In the genomic region with DNA sequence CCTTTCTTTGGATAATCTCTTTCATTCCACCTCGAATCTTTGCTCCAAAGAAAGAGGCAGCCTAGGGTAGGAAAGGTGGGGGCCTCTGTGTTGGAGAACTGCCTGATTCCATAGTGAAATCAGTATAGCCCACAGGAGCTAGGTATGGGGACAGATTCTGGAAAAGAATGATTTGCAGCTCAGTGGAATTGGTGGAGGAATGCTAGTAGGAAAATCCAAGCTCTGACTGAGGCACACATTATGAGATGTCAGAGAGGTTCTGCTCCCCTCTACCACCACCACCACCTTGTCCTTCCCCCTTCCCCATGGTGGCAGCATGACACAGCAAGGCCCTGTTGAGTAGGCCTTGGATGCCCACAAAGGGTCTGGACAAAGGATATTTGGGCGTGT, we compare ENCODE assay signal across 8 cellular contexts. TPM values are rescaled to one million over a fixed set of nuclear protein-coding genes. Genes with fewer than 3 reads are reported as not detected.
DNase-seq lines count a peak whose midpoint lies in the region; ATAC-seq and TF ChIP-seq lines count a peak whose summit lies in the region.

No MANE protein-coding gene starts in this region.

- H3K27ac ChIP-seq in HCT116 (ENCODE audit: low read depth, low read length): no peak overlapping the region

- RAD21 ChIA-PET in HCT116 (lab: Charles Lee; ENCODE audit: low non-redundant PET in 1 of 2, low total read pairs in 2 of 2, uncharacterized antibody in 2 of 2, unreplicated experiment in 2 of 2): no interaction called here

- no peaks in the 10 kb centered on the region for H3K9me3 ChIP-seq in BE2C
- no peaks in the 10 kb centered on the region for H3K9me3 ChIP-seq in HCT116 (ENCODE audit: control insufficient read depth in 1 of 2, insufficient read depth in 1 of 2, low read depth in 1 of 2, low read length in 2 of 2)

- POLR2A ChIA-PET in HCT116 (lab: Charles Lee): no interaction called here
- POLR2A ChIA-PET in WTC11 (lab: Charles Lee): interaction anchor here (1.3 to 2.3 kb wide), 3 partner anchors 10 to 79 kb away, joined by 4 to 13 read pairs (median 6); a partner anchor contains a TSS

- no peak overlapping the region for H3K4me2 ChIP-seq in HCT116 (ENCODE audit: low read length)

- no peak overlapping the region for H2AFZ ChIP-seq in HCT116 (ENCODE audit: low read depth, low read length, poor library complexity, severe bottlenecking)

- H3K27me3 Mint-ChIP-seq in WTC11 (ENCODE audit: low read depth): no peaks in the 10 kb centered on the region

- H3K4me3 ChIP-seq in BE2C (ENCODE audit: low read depth, low read length): peak overlapping the region; percentile 87
- H3K4me3 ChIP-seq in HCT116 (replicated peaks in 1 of 2; ENCODE audit: low read depth in 1 of 2, low read length in 2 of 2): no peak overlapping the region

- no peak for TF ChIP-seq CTCF in BE2C (IDR thresholded peaks at IDR 0.05; ENCODE audit: low read depth, low read length)
- no peak for TF ChIP-seq CTCF in HCT116 (IDR thresholded peaks at IDR 0.05 in 2 of 3, conservative IDR thresholded peaks at IDR 0.05 in 1 of 3; ENCODE audit: borderline replicate concordance in 1 of 3, insufficient read depth in 1 of 3, low read depth in 2 of 3, low read length in 2 of 3)
- TF ChIP-seq CTCF in WTC11 (IDR thresholded peaks at IDR 0.05): no peak

- no peak overlapping the region for H3K9ac ChIP-seq in HCT116 (ENCODE audit: low read length)

- no peaks in the 10 kb centered on the region; the same call in 1 of the 2 replicates for H4K20me1 ChIP-seq in HCT116 (ENCODE audit: insufficient read depth)

- CTCF ChIA-PET in HCT116 (lab: Charles Lee) (interaction anchor here (2.1 kb wide), 1 partner anchor 39 kb away, joined by 9 read pairs; no protein-coding TSS in a partner anchor), WTC11 (lab: Charles Lee) (interaction anchor here (1.3 to 6.5 kb wide), 5 partner anchors 9 to 36 kb away, joined by 4 to 43 read pairs (median 20); a partner anchor contains a TSS)

- H3K4me3 Mint-ChIP-seq in WTC11: peak overlapping the region; percentile 79

- intact Hi-C loops in HCT116 (cut with micrococcal nuclease): no loop called here

- H3K27ac Mint-ChIP-seq in WTC11: peak overlapping the region; percentile 70

- TF ChIP-seq POLR2A in HCT116 (IDR thresholded peaks at IDR 0.05; ENCODE audit: borderline replicate concordance, extremely low read depth, insufficient read depth, insufficient read length): no peak

- no peaks in the 10 kb centered on the region for H3K9me2 ChIP-seq in HCT116 (ENCODE audit: insufficient read depth)

- TF ChIP-seq RAD21 in HCT116 (IDR thresholded peaks at IDR 0.05; ENCODE audit: low read depth): no peak

- peaks cover 51% of the 10 kb centered on the region for H3K4me1 Mint-ChIP-seq in WTC11

- BruUV-seq in HCT116 (replicated peaks; lab: Mats Ljungman, UMichigan): no TSS peak

- H3K4me1 ChIP-seq in BE2C (peaks cover 5% of the 10 kb centered on the region; the same call in 1 of the 2 replicates), HCT116 (ENCODE audit: control insufficient read depth in 1 of 2, insufficient read depth in 2 of 2, low read length in 2 of 2) (peaks cover 18 to 36% of the 10 kb centered on the region in 2 experiments)

- peaks cover 34% of the 10 kb centered on the region for H3K79me2 ChIP-seq in HCT116 (ENCODE audit: insufficient read depth, low read length)

- peaks cover 18% of the 10 kb centered on the region for H3K36me3 Mint-ChIP-seq in WTC11

- H3K27me3 ChIP-seq in BE2C (no peaks in the 10 kb centered on the region), HCT116 (ENCODE audit: insufficient read depth, low read length) (no peaks in the 10 kb centered on the region)

- DNase-seq in BE2C (peak; percentile 66), HCT116 (ENCODE audit: low read depth, low spot score) (no peak), WTC11 (ENCODE audit: low spot score) (no peak), left kidney (ENCODE audit: low read depth, low spot score) (peak; percentile 59), dedifferentiated amniotic fluid mesenchymal stem cell (ENCODE audit: extremely low spot score) (no peak), LoVo (ENCODE audit: low spot score) (no peak), GM19238 (ENCODE audit: insufficient read length, low spot score) (no peak)

- peaks cover 36% of the 10 kb centered on the region for H3K36me3 ChIP-seq in BE2C
- peaks cover under 1 to 9% of the 10 kb centered on the region in 2 experiments; a peak in 2 of 4 replicates for H3K36me3 ChIP-seq in HCT116 (ENCODE audit: control insufficient read depth in 1 of 2, insufficient read depth in 2 of 2, low read length in 2 of 2)

- H3K9me3 Mint-ChIP-seq in WTC11: no peaks in the 10 kb centered on the region

- ATAC-seq in HCT116: no peak
- ATAC-seq in WTC11: peak; percentile 5; the same call in 1 of the 2 replicates
- no peak for ATAC-seq in HG03159 (IDR thresholded peaks at IDR 0.05; ENCODE audit: unreplicated experiment)

TF ChIP-seq in HCT116, 20 proteins besides CTCF, POLR2A, EP300 and RAD21:
- TF ChIP-seq ZFX (IDR thresholded peaks at IDR 0.05) (0 out of 2 replicates have a peak, but pooled peaks have one; percentile 20), ELF1 (IDR thresholded peaks at IDR 0.05; ENCODE audit: borderline replicate concordance, low read depth) (no peak), YY1 (IDR thresholded peaks at IDR 0.05; ENCODE audit: extremely low read depth, insufficient replicate concordance, low read depth, low read length) (no peak)

TF ChIP-seq in WTC11, 78 proteins besides CTCF, POLR2A, EP300 and RAD21:
- TF ChIP-seq NFE2L1 (CRISPR knock-in tag; IDR thresholded peaks at IDR 0.05): 0 out of 2 replicates have a peak, but pooled peaks have one; percentile 63
- no peak for TF ChIP-seq MXD4 (CRISPR knock-in tag; IDR thresholded peaks at IDR 0.05; ENCODE audit: borderline replicate concordance)

RNA-seq across cellular contexts. Expression of a gene that starts 0.8 kb away (rescaled TPM):
- polyA plus RNA-seq in BE2C (2012; ENCODE audit: insufficient read depth, insufficient read length, low read depth): 76.1 TPM
- total RNA-seq in HCT116 (2021; ENCODE audit: unreplicated experiment) (0.17 TPM), WTC11 (2021) (12.7 to 16.4 TPM (median 13.6 TPM) in 3 replicates)
- 0.41 and 0.91 TPM in 2 replicates for polyA plus RNA-seq in HCT116 (2012)

RNA-seq across cellular contexts. Expression of a gene that starts 1.6 kb away (rescaled TPM):
- polyA plus RNA-seq in BE2C (2012; ENCODE audit: insufficient read depth, insufficient read length, low read depth): 61.9 TPM
- total RNA-seq in HCT116 (2021; ENCODE audit: unreplicated experiment): 50.5 TPM
- 25.2 and 30.7 TPM in 2 replicates for polyA plus RNA-seq in HCT116 (2012)
- 72.8 to 76.3 TPM (median 75.5 TPM) in 3 replicates for total RNA-seq in WTC11 (2021)

RNA-seq across cellular contexts. Expression of a gene that starts 9.6 kb away (rescaled TPM):
- 1.9 TPM for polyA plus RNA-seq in BE2C (2012; ENCODE audit: insufficient read depth, insufficient read length, low read depth)
- total RNA-seq in HCT116 (2021; ENCODE audit: unreplicated experiment) (7.7 TPM), WTC11 (2021) (1.4 to 3.3 TPM (median 1.7 TPM) in 3 replicates)
- polyA plus RNA-seq in HCT116 (2012): 6.5 and 6.6 TPM in 2 replicates

RNA-seq across cellular contexts. Expression of a gene that starts 13.5 kb away (rescaled TPM):
- polyA plus RNA-seq in BE2C (2012; ENCODE audit: insufficient read depth, insufficient read length, low read depth): 10.4 TPM
- total RNA-seq in HCT116 (2021; ENCODE audit: unreplicated experiment) (not detected), WTC11 (2021) (2.9 to 5.4 TPM (median 3.6 TPM) in 3 replicates)
- polyA plus RNA-seq in HCT116 (2012): 0.15 and 0.31 TPM in 2 replicates

RNA-seq across cellular contexts. Expression of a gene that starts 24.6 kb away (rescaled TPM):
- 0.26 TPM for polyA plus RNA-seq in BE2C (2012; ENCODE audit: insufficient read depth, insufficient read length, low read depth)
- total RNA-seq in HCT116 (2021; ENCODE audit: unreplicated experiment): 0.86 TPM
- polyA plus RNA-seq in HCT116 (2012): 0.82 and 0.85 TPM in 2 replicates
- total RNA-seq in WTC11 (2021): 2.5 to 4.0 TPM (median 3.8 TPM) in 3 replicates

Comparison
In these comparisons a context has a peak if more than half of its experiments do, and no peak if none do; other contexts are left out.
1. DNase-seq: peak in BE2C (single experiment) and left kidney (single experiment); none in HCT116 (single experiment), WTC11 (single experiment), dedifferentiated amniotic fluid mesenchymal stem cell (single experiment), LoVo (single experiment) and GM19238 (single experiment).
2. RNA of a gene that starts 0.8 kb away (total RNA-seq): 12.7 to 16.4 TPM in WTC11; 0.17 TPM in HCT116 (single experiment); every median in the first group is over 10 times any median in the second.